Comparison of ENCODE assay signal across 1 cellular context in the genomic region with DNA sequence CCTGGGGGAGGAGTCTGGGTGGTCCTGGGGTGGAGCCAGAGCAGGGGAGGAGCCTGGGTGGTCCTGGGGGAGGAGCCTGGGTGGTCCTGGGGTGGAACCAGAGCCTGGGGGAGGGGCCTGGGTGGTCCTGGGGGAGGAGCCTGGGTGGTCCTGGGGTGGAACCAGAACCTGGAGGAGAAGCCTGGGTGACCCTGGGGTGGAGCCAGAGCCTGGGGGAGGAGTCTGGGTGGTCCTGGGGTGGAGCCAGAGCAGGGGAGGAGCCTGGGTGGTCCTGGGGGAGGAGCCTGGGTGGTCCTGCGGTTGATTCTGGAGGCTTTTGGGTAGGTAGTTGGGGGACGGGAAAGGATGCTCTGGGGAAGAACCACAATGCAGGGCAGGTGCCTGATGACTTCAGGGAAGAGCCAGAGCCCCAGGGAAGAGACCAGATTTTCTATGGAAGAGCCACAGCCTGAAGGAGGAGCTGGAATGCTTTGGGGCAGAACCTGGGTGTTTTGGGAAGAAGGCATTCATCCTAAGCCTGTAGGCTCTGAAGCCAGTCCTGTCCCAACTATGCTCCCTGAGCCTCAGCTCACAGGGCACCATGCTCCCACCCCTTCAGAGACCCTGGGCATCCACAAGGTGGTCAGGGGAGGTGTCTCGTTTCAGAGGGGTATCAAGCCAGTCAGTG.
TF ChIP-seq lines count a peak whose summit lies in the region.

No MANE protein-coding gene starts in this region.

TF ChIP-seq in A549, 52 proteins besides CTCF, POLR2A, EP300 and RAD21 (continued from another document):
- TF ChIP-seq MYC (IDR thresholded peaks at IDR 0.05; ENCODE audit: borderline replicate concordance, low read length) (no peak), RNF2 (IDR thresholded peaks at IDR 0.05; ENCODE audit: borderline replicate concordance, low read depth) (no peak), TFCP2L1 (CRISPR knock-in tag; IDR thresholded peaks at IDR 0.05) (no peak), EHMT2 (IDR thresholded peaks at IDR 0.05; ENCODE audit: low read depth) (no peak), RARB (CRISPR knock-in tag; IDR thresholded peaks at IDR 0.05) (no peak), BHLHE40 (IDR thresholded peaks at IDR 0.05; ENCODE audit: low read depth, low read length) (no peak), ZC3H11A (IDR thresholded peaks at IDR 0.05) (no peak), CEBPB (IDR thresholded peaks at IDR 0.05) (no peak), NPAS2 (CRISPR knock-in tag; IDR thresholded peaks at IDR 0.05; ENCODE audit: borderline replicate concordance) (no peak), HOXA7 (CRISPR knock-in tag; IDR thresholded peaks at IDR 0.05) (no peak), SREBF2 (IDR thresholded peaks at IDR 0.05) (no peak), JUNB (IDR thresholded peaks at IDR 0.05) (no peak), KDM1A (IDR thresholded peaks at IDR 0.05; ENCODE audit: low read depth) (no peak), MAZ (IDR thresholded peaks at IDR 0.05; ENCODE audit: borderline replicate concordance, low read depth, low read length) (no peak)
